In genomic region chr19:50896100-50896590, GRCh38 we compare ENCODE assay signal across 11 cellular contexts. TPM values are rescaled to one million over a fixed set of nuclear protein-coding genes. Genes with fewer than 3 reads are reported as not detected.
A peak's percentile ranks its signal among the peaks of the same experiment; 100 is the strongest.
DNase-seq lines count a peak whose midpoint lies in the region; ATAC-seq, FAIRE-seq and TF ChIP-seq lines count a peak whose summit lies in the region.
"Not testable (repeated sequence)": the region's sequence is repeated elsewhere in the genome, so short reads cannot be mapped to it uniquely, and the experiment has no call there.
"Had no signal": no experiment of that assay in that cellular context is flagged by ENCODE, and none has a peak within 500 bp of the region (broad histone marks: within the 10 kb centered on the region; RNA-seq: fewer than 3 reads in every experiment).

No MANE protein-coding gene starts in this region.

- not testable (repeated sequence) for H3K23ac ChIP-seq in H1 (ENCODE audit: insufficient read length)

- WGBS in GM12878 (ENCODE audit: insufficient coverage, insufficient replicate concordance, low lambda C conversion rate, missing lambda C conversion rate): 63% methylated on average over 9 of the region's 9 CpGs
- 89% methylated on average over 9 of the region's 9 CpGs; no CpG with 5 or more reads in 1 of the 2 experiments for WGBS in H1 (ENCODE audit: extremely low coverage in 1 of 2, insufficient coverage in 1 of 2, insufficient read length in 1 of 2, insufficient replicate concordance in 2 of 2, low coverage in 1 of 2, low lambda C conversion rate in 2 of 2, missing lambda C conversion rate in 1 of 2), 2 experiments

- not testable (repeated sequence) for H3K18ac ChIP-seq in H1 (ENCODE audit: extremely low read depth, low read length)

- H2BK120ac ChIP-seq in H1 (replicated peaks; ENCODE audit: low read depth, low read length): not testable (repeated sequence)

- TF ChIP-seq CTCF in OCI-LY3 (IDR thresholded peaks at IDR 0.05; ENCODE audit: low read depth, low read length); GM12878 (IDR thresholded peaks at IDR 0.05 in 2 of 3, conservative IDR thresholded peaks at IDR 0.05 in 1 of 3; ENCODE audit: control insufficient read depth in 2 of 3, extremely low read depth in 1 of 3, insufficient read depth in 1 of 3, low read depth in 3 of 3, low read length in 3 of 3); H1 (IDR thresholded peaks at IDR 0.05; ENCODE audit: control extremely low read depth in 1 of 3, insufficient read depth in 1 of 3, low read depth in 1 of 3, low read length in 3 of 3): not testable (repeated sequence)

- H2BK5ac ChIP-seq in H1 (ENCODE audit: low read depth, low read length): not testable (repeated sequence)

- RAD21 ChIA-PET in GM12878 (lab: Charles Lee; ENCODE audit: unreplicated experiment): interaction anchor here (0.7 to 3.8 kb wide), 5 partner anchors 8 to 538 kb away, joined by 3 to 11 read pairs (median 4); no protein-coding TSS in a partner anchor

- H3K4me1 ChIP-seq in BLaER1: peaks cover 41% of the 10 kb centered on the region
- peaks cover 37% of the 10 kb centered on the region for H3K4me1 ChIP-seq in OCI-LY3 (ENCODE audit: low read length)
- H3K4me1 ChIP-seq in GM12878 (ENCODE audit: control insufficient read depth, insufficient read depth, low read length): peaks cover 28% of the 10 kb centered on the region
- not testable (repeated sequence) for H3K4me1 ChIP-seq in H1 (replicated peaks in 1 of 4; ENCODE audit: control insufficient read depth in 3 of 4, insufficient read depth in 4 of 4, low read length in 3 of 4)

- H4K5ac ChIP-seq in H1 (ENCODE audit: insufficient read length, low read depth, low read length): not testable (repeated sequence)

- not testable (repeated sequence) for H3K9me3 ChIP-seq in BLaER1; OCI-LY3 (ENCODE audit: insufficient read depth, low read length); GM12878 (replicated peaks; ENCODE audit: control insufficient read depth, insufficient read depth, low read length)
- H3K9me3 ChIP-seq in H1 (ENCODE audit: insufficient read depth in 2 of 2, low read depth in 1 of 2, low read length in 1 of 2): peaks cover 23 to 26% of the 10 kb centered on the region in 2 experiments

- not testable (repeated sequence) for TF ChIP-seq RAD21 in GM12878 (IDR thresholded peaks at IDR 0.05; ENCODE audit: insufficient read depth, low read depth, low read length); H1 (IDR thresholded peaks at IDR 0.05 in 1 of 2, conservative IDR thresholded peaks at IDR 0.05 in 1 of 2; ENCODE audit: low read depth in 2 of 2, low read length in 2 of 2)

- H3K9me3 Mint-ChIP-seq in naive B cell: peaks cover 0 to 12% (median 7%) of the 10 kb centered on the region in 7 donors
- peaks cover 4 to 14% of the 10 kb centered on the region in 2 donors for H3K9me3 Mint-ChIP-seq in stimulated activated naive B cell treated with anti-CD40 and anti-IgM and Interleukin-4, amounts not matched to agents 10 μg/mL and 1 μg/mL and 100 μg/mL, for 72 hours

- H3K4me1 Mint-ChIP-seq in naive B cell: peaks cover 9 to 65% (median 9%) of the 10 kb centered on the region in 3 donors
- peaks cover 34 to 64% of the 10 kb centered on the region in 2 donors for H3K4me1 Mint-ChIP-seq in stimulated activated naive B cell treated with anti-CD40 and anti-IgM and Interleukin-4, amounts not matched to agents 10 μg/mL and 1 μg/mL and 100 μg/mL, for 72 hours

- H3K14ac ChIP-seq in H1 (ENCODE audit: insufficient read length): not testable (repeated sequence)

- not testable (repeated sequence) for H4K20me1 ChIP-seq in BLaER1; OCI-LY3 (ENCODE audit: insufficient read depth, low read length); GM12878 (ENCODE audit: control insufficient read depth, insufficient read depth); H1 (replicated peaks in 1 of 2; ENCODE audit: control insufficient read depth in 1 of 2, insufficient read depth in 2 of 2, low read length in 2 of 2)

- FAIRE-seq in GM12878 (lab: Jason Lieb, UNC); H1 (lab: Jason Lieb, UNC): not testable (repeated sequence)

- POLR2A ChIA-PET in GM12878 (lab: Charles Lee): interaction anchor here (0.5 to 1.6 kb wide), 2 partner anchors 76 to 567 kb away, joined by 3 to 13 read pairs; partner anchors contain the start of gene KCNC3
- POLR2A ChIA-PET in H1 (lab: Charles Lee; ENCODE audit: partially characterized antibody): not testable (repeated sequence)

- peak overlapping the region; percentile 70 for H3K27ac ChIP-seq in BLaER1
- H3K27ac ChIP-seq in OCI-LY3 (ENCODE audit: low read length): peak overlapping the region; percentile 78
- H3K27ac ChIP-seq in GM12878 (ENCODE audit: control insufficient read depth, insufficient read depth): peak overlapping the region; percentile 76
- H3K27ac ChIP-seq in H1 (ENCODE audit: low read depth, low read length): not testable (repeated sequence)

- H2AFZ ChIP-seq in OCI-LY3 (ENCODE audit: low read depth, low read length); H1 (ENCODE audit: low read length): not testable (repeated sequence)
- H2AFZ ChIP-seq in GM12878 (ENCODE audit: control insufficient read depth, low read depth, low read length): peak overlapping the region; percentile 13; the same call in 1 of the 2 replicates

- H3K79me1 ChIP-seq in H1 (ENCODE audit: low read depth, low read length): not testable (repeated sequence)

- SMC1A ChIA-PET in GM12878 (lab: Charles Lee; ENCODE audit: uncharacterized antibody, unreplicated experiment): interaction anchor here (0.9 to 4.7 kb wide), 5 partner anchors 20 to 76 kb away, joined by 3 to 28 read pairs (median 4); partner anchors contain the start of gene KLK15

- TF ChIP-seq POLR2A in GM12878 (IDR thresholded peaks at IDR 0.05; ENCODE audit: low read depth, low read length); H1 (IDR thresholded peaks at IDR 0.05; ENCODE audit: control extremely low read depth in 1 of 2, low read depth in 2 of 2, low read length in 2 of 2): not testable (repeated sequence)

- intact Hi-C loops in GM12878 (cut with micrococcal nuclease; ENCODE audit: unreplicated experiment): loop anchor here (2.0 to 10.0 kb wide), 4 partner anchors 59 to 541 kb away; no protein-coding TSS in a partner anchor

- peaks cover 0 to 17% (median 5%) of the 10 kb centered on the region in 3 donors for H3K27me3 Mint-ChIP-seq in naive B cell
- peaks cover 17 to 24% of the 10 kb centered on the region in 2 donors for H3K27me3 Mint-ChIP-seq in stimulated activated naive B cell treated with anti-CD40 and anti-IgM and Interleukin-4, amounts not matched to agents 10 μg/mL and 1 μg/mL and 100 μg/mL, for 72 hours

- H2BK12ac ChIP-seq in H1 (ENCODE audit: low read depth, low read length): not testable (repeated sequence)

- H3K4me2 ChIP-seq in BLaER1 (peak overlapping the region; percentile 71), OCI-LY3 (ENCODE audit: low read length) (peak overlapping the region; percentile 85), GM12878 (ENCODE audit: control insufficient read depth, insufficient read depth) (peak overlapping the region; percentile 36; the same call in 1 of the 2 replicates)
- not testable (repeated sequence) for H3K4me2 ChIP-seq in H1 (ENCODE audit: insufficient read depth in 1 of 2, low read depth in 2 of 2, low read length in 2 of 2)

- H2BK15ac ChIP-seq in H1 (ENCODE audit: low read length): not testable (repeated sequence)

- H3K56ac ChIP-seq in H1 (replicated peaks; ENCODE audit: insufficient read length, low read depth, low read length): not testable (repeated sequence)

- TF ChIP-seq EP300 in GM12878 (IDR thresholded peaks at IDR 0.05; ENCODE audit: borderline replicate concordance in 1 of 2, control insufficient read depth in 1 of 2, low read depth in 2 of 2, low read length in 2 of 2); H1 (IDR thresholded peaks at IDR 0.05; ENCODE audit: borderline replicate concordance in 1 of 2, low read depth in 2 of 2, low read length in 2 of 2): not testable (repeated sequence)

- ATAC-seq in GM18870 (IDR thresholded peaks at IDR 0.05; ENCODE audit: unreplicated experiment) (peak; percentile 11), HG03196 (IDR thresholded peaks at IDR 0.05; ENCODE audit: unreplicated experiment) (peak; percentile 0)
- ATAC-seq in GM12878; naive B cell (ENCODE audit: low read depth in 2 of 2); stimulated activated naive B cell treated with anti-CD40 and anti-IgM and Interleukin-4, amounts not matched to agents 10 μg/mL and 1 μg/mL and 100 μg/mL, for 72 hours (replicated peaks): not testable (repeated sequence)

- not testable (repeated sequence) for H3K23me2 ChIP-seq in H1 (ENCODE audit: low read depth, low read length)

- DNase-seq in GM12878 (ENCODE audit: low read depth, low spot score); H1 (ENCODE audit: low read depth in 1 of 2, low spot score in 2 of 2); naive B cell; stimulated activated naive B cell treated with anti-CD40 and anti-IgM and Interleukin-4, amounts not matched to agents 10 μg/mL and 1 μg/mL and 100 μg/mL, for 72 hours: not testable (repeated sequence)

- peak overlapping the region; percentile 10; the same call in 1 of the 2 replicates for H2AK5ac ChIP-seq in H1 (ENCODE audit: low read depth, low read length)

- H3K36me3 ChIP-seq in BLaER1; OCI-LY3 (replicated peaks; ENCODE audit: low read depth, low read length); GM12878 (ENCODE audit: control insufficient read depth in 2 of 2, insufficient read depth in 2 of 2, low read length in 1 of 2); H1 (ENCODE audit: control insufficient read depth in 2 of 4, insufficient read depth in 4 of 4, low read length in 3 of 4): not testable (repeated sequence)

- TSS peak; percentile 100 for BruUV-seq in GM12878 (replicated peaks; lab: Mats Ljungman, UMichigan)

- H3K27ac Mint-ChIP-seq in naive B cell: peak overlapping the region; percentile 31 to 96 (median 90)
- peak overlapping the region; percentile 95 for H3K27ac Mint-ChIP-seq in stimulated activated naive B cell treated with anti-CD40 and anti-IgM and Interleukin-4, amounts not matched to agents 10 μg/mL and 1 μg/mL and 100 μg/mL, for 72 hours

- peaks cover 0 to 12% of the 10 kb centered on the region in 2 donors for H3K36me3 Mint-ChIP-seq in naive B cell
- H3K36me3 Mint-ChIP-seq in stimulated activated naive B cell treated with anti-CD40 and anti-IgM and Interleukin-4, amounts not matched to agents 10 μg/mL and 1 μg/mL and 100 μg/mL, for 72 hours: not testable (repeated sequence)

- peak overlapping the region; percentile 34; the same call in 1 of the 2 replicates for H3K9ac ChIP-seq in BLaER1
- not testable (repeated sequence) for H3K9ac ChIP-seq in OCI-LY3 (ENCODE audit: low read length); GM12878 (ENCODE audit: control insufficient read depth, insufficient read depth, low read length); H1 (replicated peaks in 1 of 4; ENCODE audit: extremely low read depth in 1 of 4, low read depth in 3 of 4, low read length in 3 of 4)

- CTCF ChIA-PET in GM12878 (lab: Yijun Ruan, JAX) (interaction anchor here (1.1 to 4.0 kb wide), 6 partner anchors 10 to 77 kb away, joined by 3 to 33 read pairs (median 10); no protein-coding TSS in a partner anchor), H1 (lab: Charles Lee; ENCODE audit: partially characterized antibody) (interaction anchor here (1.1 to 4.7 kb wide), 4 partner anchors 9 to 57 kb away, joined by 3 to 29 read pairs (median 4); no protein-coding TSS in a partner anchor)

- not testable (repeated sequence) for H2BK20ac ChIP-seq in H1 (ENCODE audit: low read length)

- in situ Hi-C loops in GM12878 (cut with MboI): loop anchor here (10.0 kb wide), 1 partner anchor 541 kb away; no protein-coding TSS in a partner anchor

- not testable (repeated sequence) for H3K4ac ChIP-seq in H1 (replicated peaks; ENCODE audit: insufficient read length, low read depth, low read length)

- not testable (repeated sequence) for H4K8ac ChIP-seq in H1 (ENCODE audit: extremely low read depth, insufficient read depth, low read length)

- H3K4me3 ChIP-seq in BLaER1; OCI-LY3 (ENCODE audit: low read length); GM12878; H1 (ENCODE audit: extremely low read depth in 1 of 4, insufficient read depth in 2 of 4, low read depth in 3 of 4, low read length in 4 of 4): not testable (repeated sequence)

- H3K79me2 ChIP-seq in OCI-LY3 (ENCODE audit: low read length); GM12878 (ENCODE audit: control insufficient read depth, insufficient read depth, low read length); H1 (ENCODE audit: control insufficient read depth in 1 of 2, insufficient read depth in 2 of 2, low read length in 2 of 2): not testable (repeated sequence)

- H4K91ac ChIP-seq in H1 (replicated peaks; ENCODE audit: insufficient read length, low read length): not testable (repeated sequence)

- peak overlapping the region in 1 of 8 donors; percentile 27 for H3K4me3 Mint-ChIP-seq in naive B cell
- peak overlapping the region; percentile 15 to 24 for H3K4me3 Mint-ChIP-seq in stimulated activated naive B cell treated with anti-CD40 and anti-IgM and Interleukin-4, amounts not matched to agents 10 μg/mL and 1 μg/mL and 100 μg/mL, for 72 hours

- H3K27me3 ChIP-seq in BLaER1; OCI-LY3 (ENCODE audit: low read depth, low read length); GM12878 (replicated peaks in 1 of 2; ENCODE audit: control insufficient read depth in 2 of 2, insufficient read depth in 2 of 2, low read length in 1 of 2); H1 (replicated peaks in 1 of 4; ENCODE audit: control insufficient read depth in 3 of 4, extremely low read depth in 1 of 4, insufficient read depth in 3 of 4, low read length in 3 of 4): not testable (repeated sequence)

RNA-seq across cellular contexts. Expression of gene KLK4, which starts 15.1 kb away (rescaled TPM):
- total RNA-seq in GM12878 (2013; cell fraction: nucleolus; rRNA removed): 0.81 TPM in 1 of 2 replicates, not detected in the other
- not detected in 2 replicates for total RNA-seq in GM12878 (2014; rRNA removed)
- total RNA-seq in GM12878 (2014; rRNA removed; fragmentation: Illumina TruSeq; extraction: Trizol): 0.14 TPM in 1 of 2 replicates, not detected in the other
- not detected in 2 replicates for total RNA-seq in GM12878 (2021)
- not detected for polyA plus RNA-seq in GM12878 (2011; ENCODE audit: low read depth)
- polyA plus RNA-seq in GM12878 (2011; rRNA removed): 0.13 and 0.31 TPM in 2 replicates
- polyA plus RNA-seq in GM12878 (2011; cell fraction: cytosol; rRNA removed): 0.40 and 0.84 TPM in 2 replicates
- 0.73 and 1.4 TPM in 2 replicates for polyA plus RNA-seq in GM12878 (2011; cell fraction: nucleus; rRNA removed)
- polyA plus RNA-seq in GM12878 (2012): 0.28 and 1.5 TPM in 2 replicates
- 0.06 TPM in 1 of 2 replicates, not detected in the other for polyA plus RNA-seq in GM12878 (2014; fragmentation: Illumina TruSeq; extraction: Trizol)
- not detected for polyA plus RNA-seq in GM12878 (2014; fragmentation: Nextera tagmentation; extraction: Ambion mirVana)
- not detected in 2 replicates for polyA plus RNA-seq in GM12878 (2014; rRNA removed)
- not detected for polyA plus RNA-seq in GM12878 (2016; fragmentation: Nextera tagmentation; extraction: Ambion mirVana)
- not detected in 2 replicates for polyA minus RNA-seq in GM12878 (2011; rRNA and poly(A)+ RNA removed)
- polyA minus RNA-seq in GM12878 (2011; cell fraction: cytosol; rRNA and poly(A)+ RNA removed): not detected in 2 replicates
- polyA minus RNA-seq in GM12878 (2011; cell fraction: nucleus; rRNA and poly(A)+ RNA removed): 0.67 TPM in 1 of 2 replicates, not detected in the other
- 1.3 TPM in 1 of 2 replicates, not detected in the other for total RNA-seq in H1 (2021; fragmentation: NEBNext Ultra II Directional; extraction: Animal tissue kit (Norgen Biotek cat#: 25700))
- polyA plus RNA-seq in H1 (2011; rRNA removed): 0.44 and 6.8 TPM in 2 replicates
- polyA plus RNA-seq in H1 (2011; cell fraction: cytosol; rRNA removed): 0.41 TPM
- polyA plus RNA-seq in H1 (2011; cell fraction: nucleus; rRNA removed): 2.3 TPM
- 0.20 to 1.7 TPM (median 0.57 TPM) in 4 replicates for polyA plus RNA-seq in H1 (2012, experiment 1 of 2)
- polyA plus RNA-seq in H1 (2012, experiment 2 of 2): not detected
- polyA plus RNA-seq in H1 (2013, experiment 1 of 2): 0.91 TPM
- 0.77 TPM for polyA plus RNA-seq in H1 (2013, experiment 2 of 2)
- polyA minus RNA-seq in H1 (2011; rRNA and poly(A)+ RNA removed): 0.82 TPM in 1 of 2 replicates, not detected in the other
- not detected for polyA minus RNA-seq in H1 (2011; cell fraction: cytosol; rRNA and poly(A)+ RNA removed)
- not detected for polyA minus RNA-seq in H1 (2011; cell fraction: nucleus; rRNA and poly(A)+ RNA removed)
- polyA plus RNA-seq in naive B cell (ENCODE audit: low read depth in 6 of 6): under 1 TPM in 1 of 6 donors, not detected in 5; 0.56 TPM
- total RNA-seq: CD4-positive, CD25-positive, alpha-beta regulatory T cell; G401 had no signal
- polyA plus RNA-seq: CD4-positive, CD25-positive, alpha-beta regulatory T cell had no signal

RNA-seq across cellular contexts. Expression of gene KLK2, which starts 22.9 kb away (rescaled TPM):
- total RNA-seq in GM12878 (2013; cell fraction: nucleolus; rRNA removed): 2.7 and 3.1 TPM in 2 replicates
- total RNA-seq in GM12878 (2014; rRNA removed) (0.96 and 2.4 TPM in 2 replicates), GM12878 (2014; rRNA removed; fragmentation: Illumina TruSeq; extraction: Trizol) (0.83 and 1.3 TPM in 2 replicates), GM12878 (2021) (1.6 and 1.8 TPM in 2 replicates)
- polyA plus RNA-seq in GM12878 (2011; ENCODE audit: low read depth): 2.2 TPM
- polyA plus RNA-seq in GM12878 (2011; rRNA removed) (0.37 and 0.79 TPM in 2 replicates), GM12878 (2014; fragmentation: Illumina TruSeq; extraction: Trizol) (2.4 and 3.1 TPM in 2 replicates), GM12878 (2014; fragmentation: Nextera tagmentation; extraction: Ambion mirVana) (under 1 TPM; 0.19 to 0.55 TPM), GM12878 (2014; rRNA removed) (3.1 and 4.0 TPM in 2 replicates), GM12878 (2016; fragmentation: Nextera tagmentation; extraction: Ambion mirVana) (1 to 10 TPM; 1.1 to 3.0 TPM), H1 (2011; rRNA removed) (0.20 and 0.36 TPM in 2 replicates), naive B cell (ENCODE audit: low read depth in 6 of 6) (under 1 TPM in 2 of 6 donors, not detected in 4; 0.36 to 0.47 TPM)
- polyA plus RNA-seq in GM12878 (2011; cell fraction: cytosol; rRNA removed): 0.64 and 0.87 TPM in 2 replicates
- polyA plus RNA-seq in GM12878 (2011; cell fraction: nucleus; rRNA removed): 3.2 and 5.3 TPM in 2 replicates
- polyA plus RNA-seq in GM12878 (2012): 3.8 and 5.3 TPM in 2 replicates
- polyA minus RNA-seq in GM12878 (2011; rRNA and poly(A)+ RNA removed): 0.51 and 1.5 TPM in 2 replicates
- polyA minus RNA-seq in GM12878 (2011; cell fraction: cytosol; rRNA and poly(A)+ RNA removed): not detected in 2 replicates
- 1.5 and 1.8 TPM in 2 replicates for polyA minus RNA-seq in GM12878 (2011; cell fraction: nucleus; rRNA and poly(A)+ RNA removed)
- total RNA-seq in H1 (2021; fragmentation: NEBNext Ultra II Directional; extraction: Animal tissue kit (Norgen Biotek cat#: 25700)): not detected in 2 replicates
- polyA plus RNA-seq in H1 (2011; cell fraction: cytosol; rRNA removed): 0.59 TPM
- 0.57 TPM for polyA plus RNA-seq in H1 (2011; cell fraction: nucleus; rRNA removed)
- polyA plus RNA-seq in H1 (2012, experiment 1 of 2): 0.30 to 0.33 TPM in 2 of 4 replicates, not detected in the others
- 0.55 TPM for polyA plus RNA-seq in H1 (2012, experiment 2 of 2)
- polyA plus RNA-seq in H1 (2013, experiment 1 of 2): 0.04 TPM
- 0.11 TPM for polyA plus RNA-seq in H1 (2013, experiment 2 of 2)
- polyA minus RNA-seq in H1 (2011; rRNA and poly(A)+ RNA removed): not detected in 2 replicates
- not detected for polyA minus RNA-seq in H1 (2011; cell fraction: cytosol; rRNA and poly(A)+ RNA removed)
- not detected for polyA minus RNA-seq in H1 (2011; cell fraction: nucleus; rRNA and poly(A)+ RNA removed)
- total RNA-seq: CD4-positive, CD25-positive, alpha-beta regulatory T cell; G401; HT-29 had no signal
- polyA plus RNA-seq: CD4-positive, CD25-positive, alpha-beta regulatory T cell had no signal

RNA-seq across cellular contexts. Expression of gene KLK3, which starts 41.4 kb away (rescaled TPM):
- not detected in 2 replicates for total RNA-seq in GM12878 (2013; cell fraction: nucleolus; rRNA removed)
- total RNA-seq in GM12878 (2014; rRNA removed): not detected in 2 replicates
- total RNA-seq in GM12878 (2014; rRNA removed; fragmentation: Illumina TruSeq; extraction: Trizol): not detected in 2 replicates
- total RNA-seq in GM12878 (2021): not detected in 2 replicates
- not detected for polyA plus RNA-seq in GM12878 (2011; ENCODE audit: low read depth)
- 0.09 and 0.31 TPM in 2 replicates for polyA plus RNA-seq in GM12878 (2011; rRNA removed)
- 0.07 and 0.20 TPM in 2 replicates for polyA plus RNA-seq in GM12878 (2011; cell fraction: cytosol; rRNA removed)
- polyA plus RNA-seq in GM12878 (2011; cell fraction: nucleus; rRNA removed): 0.31 and 0.83 TPM in 2 replicates
- not detected in 2 replicates for polyA plus RNA-seq in GM12878 (2012)
- not detected in 2 replicates for polyA plus RNA-seq in GM12878 (2014; fragmentation: Illumina TruSeq; extraction: Trizol)
- not detected for polyA plus RNA-seq in GM12878 (2014; fragmentation: Nextera tagmentation; extraction: Ambion mirVana)
- polyA plus RNA-seq in GM12878 (2014; rRNA removed): not detected in 2 replicates
- not detected for polyA plus RNA-seq in GM12878 (2016; fragmentation: Nextera tagmentation; extraction: Ambion mirVana)
- 0.15 TPM in 1 of 2 replicates, not detected in the other for polyA minus RNA-seq in GM12878 (2011; rRNA and poly(A)+ RNA removed)
- polyA minus RNA-seq in GM12878 (2011; cell fraction: cytosol; rRNA and poly(A)+ RNA removed): not detected in 2 replicates
- polyA minus RNA-seq in GM12878 (2011; cell fraction: nucleus; rRNA and poly(A)+ RNA removed): 0.36 TPM in 1 of 2 replicates, not detected in the other
- total RNA-seq in H1 (2021; fragmentation: NEBNext Ultra II Directional; extraction: Animal tissue kit (Norgen Biotek cat#: 25700)): not detected in 2 replicates
- polyA plus RNA-seq in H1 (2011; rRNA removed): 0.08 and 0.25 TPM in 2 replicates
- polyA plus RNA-seq in H1 (2011; cell fraction: cytosol; rRNA removed): 0.13 TPM
- 0.86 TPM for polyA plus RNA-seq in H1 (2011; cell fraction: nucleus; rRNA removed)
- 0.15 TPM in 1 of 4 replicates, not detected in the others for polyA plus RNA-seq in H1 (2012, experiment 1 of 2)
- polyA plus RNA-seq in H1 (2012, experiment 2 of 2): not detected
- polyA plus RNA-seq in H1 (2013, experiment 1 of 2): 0.04 TPM
- polyA plus RNA-seq in H1 (2013, experiment 2 of 2): 0.06 TPM
- polyA minus RNA-seq in H1 (2011; rRNA and poly(A)+ RNA removed): 0.61 and 0.69 TPM in 2 replicates
- not detected for polyA minus RNA-seq in H1 (2011; cell fraction: cytosol; rRNA and poly(A)+ RNA removed)
- polyA minus RNA-seq in H1 (2011; cell fraction: nucleus; rRNA and poly(A)+ RNA removed): not detected
- polyA plus RNA-seq in naive B cell (ENCODE audit: low read depth in 6 of 6): not detected
- total RNA-seq: CD4-positive, CD25-positive, alpha-beta regulatory T cell; G401; HT-29 had no signal
- polyA plus RNA-seq: CD4-positive, CD25-positive, alpha-beta regulatory T cell had no signal

RNA-seq across cellular contexts. Expression of gene KLK5, which starts 56.7 kb away (rescaled TPM):
- total RNA-seq in GM12878 (2013; cell fraction: nucleolus; rRNA removed): not detected in 2 replicates
- total RNA-seq in GM12878 (2014; rRNA removed): not detected in 2 replicates
- not detected in 2 replicates for total RNA-seq in GM12878 (2014; rRNA removed; fragmentation: Illumina TruSeq; extraction: Trizol)
- total RNA-seq in GM12878 (2021): not detected in 2 replicates
- not detected for polyA plus RNA-seq in GM12878 (2011; ENCODE audit: low read depth)
- 0.16 TPM in 1 of 2 replicates, not detected in the other for polyA plus RNA-seq in GM12878 (2011; rRNA removed)
- not detected in 2 replicates for polyA plus RNA-seq in GM12878 (2011; cell fraction: cytosol; rRNA removed)
- not detected in 2 replicates for polyA plus RNA-seq in GM12878 (2011; cell fraction: nucleus; rRNA removed)
- polyA plus RNA-seq in GM12878 (2012): not detected in 2 replicates
- polyA plus RNA-seq in GM12878 (2014; fragmentation: Illumina TruSeq; extraction: Trizol): not detected in 2 replicates
- polyA plus RNA-seq in GM12878 (2014; fragmentation: Nextera tagmentation; extraction: Ambion mirVana): not detected
- polyA plus RNA-seq in GM12878 (2014; rRNA removed): not detected in 2 replicates
- polyA plus RNA-seq in GM12878 (2016; fragmentation: Nextera tagmentation; extraction: Ambion mirVana): not detected
- polyA minus RNA-seq in GM12878 (2011; rRNA and poly(A)+ RNA removed): not detected in 2 replicates
- not detected in 2 replicates for polyA minus RNA-seq in GM12878 (2011; cell fraction: cytosol; rRNA and poly(A)+ RNA removed)
- not detected in 2 replicates for polyA minus RNA-seq in GM12878 (2011; cell fraction: nucleus; rRNA and poly(A)+ RNA removed)
- 0.55 and 0.76 TPM in 2 replicates for total RNA-seq in H1 (2021; fragmentation: NEBNext Ultra II Directional; extraction: Animal tissue kit (Norgen Biotek cat#: 25700))
- 1.7 and 2.0 TPM in 2 replicates for polyA plus RNA-seq in H1 (2011; rRNA removed)
- 1.2 TPM for polyA plus RNA-seq in H1 (2011; cell fraction: cytosol; rRNA removed)
- 1.1 TPM for polyA plus RNA-seq in H1 (2011; cell fraction: nucleus; rRNA removed)
- 0.34 to 0.86 TPM (median 0.69 TPM) in 4 replicates for polyA plus RNA-seq in H1 (2012, experiment 1 of 2)
- 0.63 TPM for polyA plus RNA-seq in H1 (2012, experiment 2 of 2)
- polyA plus RNA-seq in H1 (2013, experiment 1 of 2): 0.73 TPM
- 0.77 TPM for polyA plus RNA-seq in H1 (2013, experiment 2 of 2)
- 0.25 and 0.78 TPM in 2 replicates for polyA minus RNA-seq in H1 (2011; rRNA and poly(A)+ RNA removed)
- polyA minus RNA-seq in H1 (2011; cell fraction: cytosol; rRNA and poly(A)+ RNA removed): not detected
- polyA minus RNA-seq in H1 (2011; cell fraction: nucleus; rRNA and poly(A)+ RNA removed): not detected
- not detected for polyA plus RNA-seq in naive B cell (ENCODE audit: low read depth in 6 of 6)
- total RNA-seq: CD4-positive, CD25-positive, alpha-beta regulatory T cell had no signal
- polyA plus RNA-seq: CD4-positive, CD25-positive, alpha-beta regulatory T cell had no signal
